ENCODE assay signal across 1 cellular context in the genomic region with DNA sequence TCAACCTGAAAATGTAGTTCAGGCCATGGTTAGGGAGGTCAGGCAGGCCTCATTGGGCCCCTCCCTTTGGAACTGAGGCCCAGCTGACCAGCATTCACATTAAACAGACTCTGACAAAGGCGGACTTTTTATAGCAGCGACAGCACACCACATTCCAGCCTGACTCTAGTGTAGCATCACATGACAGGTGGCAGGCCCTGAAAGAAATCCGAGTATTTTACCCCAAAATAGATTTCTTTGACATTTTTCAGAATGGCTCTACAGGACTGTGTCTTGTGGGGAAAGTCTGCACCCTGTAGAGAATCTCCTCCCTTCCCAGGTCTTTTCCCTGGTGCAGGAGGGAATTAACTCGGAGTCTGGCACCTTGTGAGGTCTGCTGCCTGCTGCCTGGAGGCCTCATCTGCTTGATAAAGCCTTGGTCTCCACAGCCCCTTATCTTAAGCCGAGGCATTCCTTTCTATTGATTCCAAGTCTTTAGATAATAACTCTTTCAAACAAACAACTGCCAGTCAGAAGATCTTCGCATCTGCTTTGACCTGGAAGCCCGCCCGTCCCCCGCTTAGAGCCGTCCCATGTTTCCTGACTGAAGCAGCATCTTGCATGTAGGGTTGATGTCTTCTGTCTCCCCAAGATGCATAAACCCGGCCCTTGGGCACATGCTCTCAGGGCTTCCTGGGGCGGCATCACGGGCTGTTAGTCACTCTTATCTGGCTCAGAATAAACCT.
TF ChIP-seq lines count a peak whose summit lies in the region.

No MANE protein-coding gene starts in this region.

TF ChIP-seq in WTC11, 78 proteins besides CTCF, POLR2A, EP300 and RAD21 (continued from another document):
- TF ChIP-seq ZNF396 (CRISPR knock-in tag; IDR thresholded peaks at IDR 0.05; ENCODE audit: borderline replicate concordance) (no peak), SOX15 (CRISPR knock-in tag; IDR thresholded peaks at IDR 0.05) (no peak), ELF4 (CRISPR knock-in tag; IDR thresholded peaks at IDR 0.05; ENCODE audit: low read depth) (no peak), ZBTB21 (CRISPR knock-in tag; IDR thresholded peaks at IDR 0.05; ENCODE audit: borderline replicate concordance) (no peak), TCF7 (CRISPR knock-in tag; IDR thresholded peaks at IDR 0.05; ENCODE audit: low read depth) (no peak), HMGA2 (CRISPR knock-in tag; IDR thresholded peaks at IDR 0.05) (no peak), NR1H2 (CRISPR knock-in tag; IDR thresholded peaks at IDR 0.05) (no peak)
- TF ChIP-seq, protein P1, sequence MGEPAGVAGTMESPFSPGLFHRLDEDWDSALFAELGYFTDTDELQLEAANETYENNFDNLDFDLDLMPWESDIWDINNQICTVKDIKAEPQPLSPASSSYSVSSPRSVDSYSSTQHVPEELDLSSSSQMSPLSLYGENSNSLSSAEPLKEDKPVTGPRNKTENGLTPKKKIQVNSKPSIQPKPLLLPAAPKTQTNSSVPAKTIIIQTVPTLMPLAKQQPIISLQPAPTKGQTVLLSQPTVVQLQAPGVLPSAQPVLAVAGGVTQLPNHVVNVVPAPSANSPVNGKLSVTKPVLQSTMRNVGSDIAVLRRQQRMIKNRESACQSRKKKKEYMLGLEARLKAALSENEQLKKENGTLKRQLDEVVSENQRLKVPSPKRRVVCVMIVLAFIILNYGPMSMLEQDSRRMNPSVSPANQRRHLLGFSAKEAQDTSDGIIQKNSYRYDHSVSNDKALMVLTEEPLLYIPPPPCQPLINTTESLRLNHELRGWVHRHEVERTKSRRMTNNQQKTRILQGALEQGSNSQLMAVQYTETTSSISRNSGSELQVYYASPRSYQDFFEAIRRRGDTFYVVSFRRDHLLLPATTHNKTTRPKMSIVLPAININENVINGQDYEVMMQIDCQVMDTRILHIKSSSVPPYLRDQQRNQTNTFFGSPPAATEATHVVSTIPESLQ (CRISPR knock-in tag; IDR thresholded peaks at IDR 0.05), result no peak
- TF ChIP-seq, protein P2, sequence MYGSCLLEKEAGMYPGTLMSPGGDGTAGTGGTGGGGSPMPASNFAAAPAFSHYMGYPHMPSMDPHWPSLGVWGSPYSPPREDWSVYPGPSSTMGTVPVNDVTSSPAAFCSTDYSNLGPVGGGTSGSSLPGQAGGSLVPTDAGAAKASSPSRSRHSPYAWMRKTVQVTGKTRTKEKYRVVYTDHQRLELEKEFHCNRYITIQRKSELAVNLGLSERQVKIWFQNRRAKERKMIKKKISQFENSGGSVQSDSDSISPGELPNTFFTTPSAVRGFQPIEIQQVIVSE (CRISPR knock-in tag; IDR thresholded peaks at IDR 0.05; ENCODE audit: borderline replicate concordance), result no peak
- TF ChIP-seq, protein P3, sequence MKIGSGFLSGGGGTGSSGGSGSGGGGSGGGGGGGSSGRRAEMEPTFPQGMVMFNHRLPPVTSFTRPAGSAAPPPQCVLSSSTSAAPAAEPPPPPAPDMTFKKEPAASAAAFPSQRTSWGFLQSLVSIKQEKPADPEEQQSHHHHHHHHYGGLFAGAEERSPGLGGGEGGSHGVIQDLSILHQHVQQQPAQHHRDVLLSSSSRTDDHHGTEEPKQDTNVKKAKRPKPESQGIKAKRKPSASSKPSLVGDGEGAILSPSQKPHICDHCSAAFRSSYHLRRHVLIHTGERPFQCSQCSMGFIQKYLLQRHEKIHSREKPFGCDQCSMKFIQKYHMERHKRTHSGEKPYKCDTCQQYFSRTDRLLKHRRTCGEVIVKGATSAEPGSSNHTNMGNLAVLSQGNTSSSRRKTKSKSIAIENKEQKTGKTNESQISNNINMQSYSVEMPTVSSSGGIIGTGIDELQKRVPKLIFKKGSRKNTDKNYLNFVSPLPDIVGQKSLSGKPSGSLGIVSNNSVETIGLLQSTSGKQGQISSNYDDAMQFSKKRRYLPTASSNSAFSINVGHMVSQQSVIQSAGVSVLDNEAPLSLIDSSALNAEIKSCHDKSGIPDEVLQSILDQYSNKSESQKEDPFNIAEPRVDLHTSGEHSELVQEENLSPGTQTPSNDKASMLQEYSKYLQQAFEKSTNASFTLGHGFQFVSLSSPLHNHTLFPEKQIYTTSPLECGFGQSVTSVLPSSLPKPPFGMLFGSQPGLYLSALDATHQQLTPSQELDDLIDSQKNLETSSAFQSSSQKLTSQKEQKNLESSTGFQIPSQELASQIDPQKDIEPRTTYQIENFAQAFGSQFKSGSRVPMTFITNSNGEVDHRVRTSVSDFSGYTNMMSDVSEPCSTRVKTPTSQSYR (CRISPR knock-in tag; IDR thresholded peaks at IDR 0.05), result no peak
- TF ChIP-seq, protein P4, sequence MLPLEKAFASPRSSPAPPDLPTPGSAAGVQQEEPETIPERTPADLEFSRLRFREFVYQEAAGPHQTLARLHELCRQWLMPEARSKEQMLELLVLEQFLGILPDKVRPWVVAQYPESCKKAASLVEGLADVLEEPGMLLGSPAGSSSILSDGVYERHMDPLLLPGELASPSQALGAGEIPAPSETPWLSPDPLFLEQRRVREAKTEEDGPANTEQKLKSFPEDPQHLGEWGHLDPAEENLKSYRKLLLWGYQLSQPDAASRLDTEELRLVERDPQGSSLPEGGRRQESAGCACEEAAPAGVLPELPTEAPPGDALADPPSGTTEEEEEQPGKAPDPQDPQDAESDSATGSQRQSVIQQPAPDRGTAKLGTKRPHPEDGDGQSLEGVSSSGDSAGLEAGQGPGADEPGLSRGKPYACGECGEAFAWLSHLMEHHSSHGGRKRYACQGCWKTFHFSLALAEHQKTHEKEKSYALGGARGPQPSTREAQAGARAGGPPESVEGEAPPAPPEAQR (CRISPR knock-in tag; IDR thresholded peaks at IDR 0.05), result no peak
TF ChIP-seq in WTC11: peak in this region for 0.
